In genomic region chr4:9880411-9881197, GRCh38 we compare ENCODE assay signal across 2 cellular contexts.
A peak's percentile ranks its signal among the peaks of the same experiment; 100 is the strongest.
TF ChIP-seq lines count a peak whose summit lies in the region.

No MANE protein-coding gene starts in this region.

TF ChIP-seq in IMR-90, 13 proteins besides CTCF, POLR2A, EP300 and RAD21:
- TF ChIP-seq SMC3 (IDR thresholded peaks at IDR 0.05; ENCODE audit: low read depth, low read length) (no peak), BHLHE40 (IDR thresholded peaks at IDR 0.05; ENCODE audit: low read depth, low read length) (no peak), CHD1 (IDR thresholded peaks at IDR 0.05; ENCODE audit: low read depth, low read length) (no peak), MAZ (IDR thresholded peaks at IDR 0.05; ENCODE audit: borderline replicate concordance, low read depth, low read length) (no peak)

TF ChIP-seq in K562, 482 proteins besides CTCF, POLR2A, EP300 and RAD21:
- TF ChIP-seq KDM1A (IDR thresholded peaks at IDR 0.05) (peak; percentile 30 to 63; a peak in 3 of 4 replicates), RCOR1 (IDR thresholded peaks at IDR 0.05; ENCODE audit: borderline replicate concordance in 1 of 2, low read depth in 2 of 2, low read length in 2 of 2) (peak in 1 of 2 experiments; percentile 57; a peak in 2 of 4 replicates), ATF3 (IDR thresholded peaks at IDR 0.05) (no peak), ATF3 (CRISPR knock-in tag; conservative IDR thresholded peaks at IDR 0.05) (no peak), ASH1L (IDR thresholded peaks at IDR 0.05; ENCODE audit: borderline replicate concordance, low read depth, partially characterized antibody) (no peak)
